Comparison of ENCODE assay signal across 29 cellular contexts in genomic region chr6:1329708-1330107, GRCh38. TPM values are rescaled to one million over a fixed set of nuclear protein-coding genes. Genes with fewer than 3 reads are reported as not detected.
"Had no signal": no experiment of that assay in that cellular context is flagged by ENCODE, and none has a peak within 500 bp of the region (broad histone marks: within the 10 kb centered on the region; RNA-seq: fewer than 3 reads in every experiment).

No MANE protein-coding gene starts in this region.

- H3K27me3 ChIP-seq: stomach, testis, thyroid gland, tibial nerve, upper lobe of left lung, upper lobe of right lung, uterus, vagina had no signal

- H3K9me3 Mint-ChIP-seq: type B pancreatic cell had no signal

- H3K9me3 ChIP-seq: stomach, suprapubic skin, testis, thoracic aorta, thyroid gland, transverse colon, upper lobe of left lung, upper lobe of right lung, uterus, vagina had no signal

- H3K4me3 Mint-ChIP-seq: stimulated activated effector memory CD8-positive, alpha-beta T cell treated with anti-CD3 and anti-CD28 coated beads, Interleukin-12 subunit alpha, Interleukin-12 subunit beta, amount 100 ng/mL, for 72 hours; stimulated activated memory B cell treated with anti-CD40 and anti-IgM and Interleukin-4, amounts not matched to agents 10 μg/mL and 1 μg/mL and 100 μg/mL, for 72 hours; stimulated activated naive B cell treated with anti-CD40 and anti-IgM and Interleukin-4, amounts not matched to agents 10 μg/mL and 1 μg/mL and 100 μg/mL, for 72 hours; stimulated activated naive CD8-positive, alpha-beta T cell treated with anti-CD3 and anti-CD28 coated beads, Interleukin-15, amount 100 ng/mL, for 72 hours; stimulated activated naive CD8-positive, alpha-beta T cell treated with anti-CD3 and anti-CD28 coated beads, Interleukin-15, Interleukin-2, amounts not matched to agents 100 ng/mL and 50 ng/mL, for 24 hours; type B pancreatic cell had no signal

- H3K27ac ChIP-seq: stomach, suprapubic skin, testis, thoracic aorta, thyroid gland, tibial artery, tibial nerve, transverse colon, upper lobe of left lung, upper lobe of right lung, uterus, vagina had no signal

- H3K4me1 ChIP-seq: testis, tibial artery, uterus, vagina had no signal

- H3K4me1 Mint-ChIP-seq: stimulated activated effector memory CD8-positive, alpha-beta T cell treated with anti-CD3 and anti-CD28 coated beads, Interleukin-12 subunit alpha, Interleukin-12 subunit beta, amount 100 ng/mL, for 72 hours; stimulated activated memory B cell treated with anti-CD40 and anti-IgM and Interleukin-4, amounts not matched to agents 10 μg/mL and 1 μg/mL and 100 μg/mL, for 72 hours; stimulated activated naive CD8-positive, alpha-beta T cell treated with anti-CD3 and anti-CD28 coated beads, Interleukin-15, amount 100 ng/mL, for 72 hours had no signal

- H3K4me3 ChIP-seq: stomach, suprapubic skin, testis, thoracic aorta, thyroid gland, tibial artery, tibial nerve, transverse colon, upper lobe of left lung, upper lobe of right lung, uterus, vagina had no signal

- FAIRE-seq: urothelium cell line had no signal

- DNase-seq: stimulated activated CD4-positive, alpha-beta T cell treated with anti-CD3 and anti-CD28 coated beads, Interleukin-2, amount 100 ng/mL, for 48 hours; stimulated activated CD4-positive, alpha-beta T cell treated with anti-CD3 and anti-CD28 coated beads, Interleukin-4, amount 100 ng/mL, for 1 hour; stimulated activated CD4-positive, alpha-beta T cell treated with anti-CD3 and anti-CD28 coated beads, Interleukin-4, amount 100 ng/mL, for 24 hours; stimulated activated CD4-positive, alpha-beta T cell treated with anti-CD3 and anti-CD28 coated beads, Interleukin-4, amount 100 ng/mL, for 4 hours; stimulated activated CD8-positive, alpha-beta memory T cell treated with anti-CD3 and anti-CD28 coated beads, Interleukin-4, amount 100 ng/mL, for 48 hours; stimulated activated naive B cell treated with anti-CD40 and anti-IgM and Interleukin-4, amounts not matched to agents 10 μg/mL and 1 μg/mL and 100 μg/mL, for 72 hours; stimulated activated naive CD4-positive, alpha-beta T cell; stimulated activated naive CD4-positive, alpha-beta T cell treated with Interleukin-2 at 50 U/mL for 16 hours; stimulated activated naive CD8-positive, alpha-beta T cell treated with anti-CD3 and anti-CD28 coated beads, Interleukin-15, amount 100 ng/mL, for 72 hours; stimulated activated naive CD8-positive, alpha-beta T cell treated with anti-CD3 and anti-CD28 coated beads, Interleukin-15, Interleukin-2, amounts not matched to agents 100 U/mL and 50 U/mL, for 24 hours; stomach; substantia nigra; testis; thyroid gland; tibial artery; transverse colon; trophoblast cell; upper lobe of left lung; upper lobe of right lung; uterus had no signal

- H3K27ac Mint-ChIP-seq: stimulated activated effector memory CD8-positive, alpha-beta T cell treated with anti-CD3 and anti-CD28 coated beads, Interleukin-12 subunit alpha, Interleukin-12 subunit beta, amount 100 ng/mL, for 72 hours; stimulated activated memory B cell treated with anti-CD40 and anti-IgM and Interleukin-4, amounts not matched to agents 10 μg/mL and 1 μg/mL and 100 μg/mL, for 72 hours; stimulated activated naive B cell treated with anti-CD40 and anti-IgM and Interleukin-4, amounts not matched to agents 10 μg/mL and 1 μg/mL and 100 μg/mL, for 72 hours; stimulated activated naive CD8-positive, alpha-beta T cell treated with anti-CD3 and anti-CD28 coated beads, Interleukin-15, Interleukin-2, amounts not matched to agents 100 ng/mL and 50 ng/mL, for 24 hours; type B pancreatic cell had no signal

- H3K36me3 ChIP-seq: stomach, suprapubic skin, thoracic aorta, thyroid gland, tibial artery, tibial nerve, transverse colon, upper lobe of left lung, upper lobe of right lung, uterus, vagina had no signal

- H3K36me3 Mint-ChIP-seq: stimulated activated effector memory CD8-positive, alpha-beta T cell treated with anti-CD3 and anti-CD28 coated beads, Interleukin-12 subunit alpha, Interleukin-12 subunit beta, amount 100 ng/mL, for 72 hours; stimulated activated memory B cell treated with anti-CD40 and anti-IgM and Interleukin-4, amounts not matched to agents 10 μg/mL and 1 μg/mL and 100 μg/mL, for 72 hours; stimulated activated naive B cell treated with anti-CD40 and anti-IgM and Interleukin-4, amounts not matched to agents 10 μg/mL and 1 μg/mL and 100 μg/mL, for 72 hours; type B pancreatic cell had no signal

- ATAC-seq: stimulated activated effector memory CD8-positive, alpha-beta T cell treated with anti-CD3 and anti-CD28 coated beads, Interleukin-12 subunit alpha, Interleukin-12 subunit beta, amount 100 ng/mL, for 72 hours; stimulated activated memory B cell treated with anti-CD40 and anti-IgM and Interleukin-4, amounts not matched to agents 10 μg/mL and 1 μg/mL and 100 μg/mL, for 72 hours; stimulated activated naive B cell treated with anti-CD40 and anti-IgM and Interleukin-4, amounts not matched to agents 10 μg/mL and 1 μg/mL and 100 μg/mL, for 72 hours; stimulated activated naive CD8-positive, alpha-beta T cell treated with anti-CD3 and anti-CD28 coated beads, Interleukin-15, amount 100 ng/mL, for 72 hours; stimulated activated naive CD8-positive, alpha-beta T cell treated with anti-CD3 and anti-CD28 coated beads, Interleukin-15, Interleukin-2, amounts not matched to agents 100 U/mL and 50 U/mL, for 24 hours; upper lobe of right lung had no signal

RNA-seq across cellular contexts. Expression of gene FOXF2, which starts 59.7 kb away (rescaled TPM):
- total RNA-seq: uterus had no signal
